Comparison of ENCODE assay signal across 13 cellular contexts in the genomic region with DNA sequence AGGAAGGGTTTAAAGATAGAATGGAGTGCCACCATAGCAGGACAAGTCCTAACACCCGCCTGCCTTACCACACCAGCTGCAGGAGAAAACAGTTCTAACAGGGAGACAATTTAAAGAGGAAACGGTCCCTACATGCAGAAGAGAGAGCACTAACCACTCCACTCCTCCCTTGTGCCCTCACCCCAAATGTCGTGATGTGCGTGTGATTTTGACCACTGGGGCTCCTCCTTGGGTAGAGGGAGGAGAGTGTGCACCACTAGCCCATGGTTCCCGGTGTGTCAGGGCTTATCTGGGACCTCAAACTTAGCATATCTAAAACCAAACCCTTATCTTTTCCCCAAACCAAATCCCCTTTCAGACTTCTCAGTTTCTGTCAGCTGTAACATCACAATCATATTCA.
DNase-seq lines count a peak whose midpoint lies in the region; ATAC-seq and TF ChIP-seq lines count a peak whose summit lies in the region.
"Had no signal": no experiment of that assay in that cellular context is flagged by ENCODE, and none has a peak within 500 bp of the region (broad histone marks: within the 10 kb centered on the region; RNA-seq: fewer than 3 reads in every experiment).

No MANE protein-coding gene starts in this region.

- H3K27me3 Mint-ChIP-seq in stimulated activated naive CD8-positive, alpha-beta T cell treated with anti-CD3 and anti-CD28 coated beads, Interleukin-15, amount 100 ng/mL, for 72 hours = peaks cover 7% of the 10 kb centered on the region

- no peaks in the 10 kb centered on the region for H3K9me3 ChIP-seq in adrenal gland (replicated peaks in 1 of 3)
- H3K9me3 ChIP-seq: tibial nerve had no signal

- H3K4me3 ChIP-seq in dorsolateral prefrontal cortex = no peak overlapping the region
- no peak overlapping the region for H3K4me3 ChIP-seq in adrenal gland
- H3K4me3 ChIP-seq: tibial nerve had no signal

- H3K4me3 Mint-ChIP-seq in stimulated activated naive CD8-positive, alpha-beta T cell treated with anti-CD3 and anti-CD28 coated beads, Interleukin-15, amount 100 ng/mL, for 72 hours = no peak overlapping the region
- H3K4me3 Mint-ChIP-seq: activated naive CD8-positive, alpha-beta T cell treated with anti-CD3 and anti-CD28 coated beads for 36 hours; T-helper 17 cell had no signal

- H3K27ac Mint-ChIP-seq in stimulated activated naive CD8-positive, alpha-beta T cell treated with anti-CD3 and anti-CD28 coated beads, Interleukin-15, amount 100 ng/mL, for 72 hours = no peak overlapping the region
- H3K27ac Mint-ChIP-seq: activated naive CD8-positive, alpha-beta T cell treated with anti-CD3 and anti-CD28 coated beads for 36 hours; T-helper 17 cell had no signal

- no peaks in the 10 kb centered on the region for H3K4me1 Mint-ChIP-seq in stimulated activated naive CD8-positive, alpha-beta T cell treated with anti-CD3 and anti-CD28 coated beads, Interleukin-15, amount 100 ng/mL, for 72 hours
- H3K4me1 Mint-ChIP-seq: activated naive CD8-positive, alpha-beta T cell treated with anti-CD3 and anti-CD28 coated beads for 36 hours; T-helper 17 cell had no signal

- TF ChIP-seq POLR2A in adrenal gland (IDR thresholded peaks at IDR 0.05) = no peak

- WGBS in adrenal gland, 4 donors = 79 to 83% (median 81%) methylated on average over 5 of the region's 5 CpGs

- ATAC-seq in GM19468 (IDR thresholded peaks at IDR 0.05; ENCODE audit: extremely low read depth, unreplicated experiment) (peak; percentile 35), HG02885 (IDR thresholded peaks at IDR 0.05; ENCODE audit: poor library complexity, unreplicated experiment) (peak; percentile 66), HG03575 (IDR thresholded peaks at IDR 0.05; ENCODE audit: extremely low read depth, insufficient number of reproducible peaks, low FRiP score, unreplicated experiment) (peak; percentile 31)
- ATAC-seq in stimulated activated naive CD8-positive, alpha-beta T cell treated with anti-CD3 and anti-CD28 coated beads, Interleukin-15, amount 100 ng/mL, for 72 hours = no peak
- ATAC-seq: T-helper 17 cell had no signal

- no peak overlapping the region for H3K27ac ChIP-seq in dorsolateral prefrontal cortex
- no peak overlapping the region for H3K27ac ChIP-seq in adrenal gland
- H3K27ac ChIP-seq: tibial nerve had no signal

- peaks cover 0 to 8% of the 10 kb centered on the region in 2 donors for H3K9me3 Mint-ChIP-seq in stimulated activated naive CD8-positive, alpha-beta T cell treated with anti-CD3 and anti-CD28 coated beads, Interleukin-15, amount 100 ng/mL, for 72 hours

- TF ChIP-seq CTCF in GM13977 (IDR thresholded peaks at IDR 0.05; ENCODE audit: extremely low read depth, insufficient read depth, missing control alignments) (no peak), dorsolateral prefrontal cortex (IDR thresholded peaks at IDR 0.05 in 54 of 56, conservative IDR thresholded peaks at IDR 0.05 in 2 of 56; ENCODE audit: low read depth in 1 of 56, partially characterized antibody in 56 of 56) (no peak), adrenal gland (IDR thresholded peaks at IDR 0.05) (no peak)

- H3K36me3 ChIP-seq in adrenal gland (replicated peaks in 1 of 2) = no peaks in the 10 kb centered on the region
- H3K36me3 ChIP-seq: tibial nerve had no signal

- H3K4me1 ChIP-seq in adrenal gland (replicated peaks in 1 of 2) = no peaks in the 10 kb centered on the region
- H3K4me1 ChIP-seq: tibial nerve had no signal

- in situ Hi-C loops in GM13977 (cut with MboI; ENCODE audit: low pct_unique_long_range_greater_than_20kb, low sequenced_read_pairs, unreplicated experiment) = no loop called here

- intact Hi-C loops in dorsolateral prefrontal cortex (cut with DNase I) (loop anchor here in 1 of 2 donors (10.0 kb wide), 2 partner anchors 60 to 120 kb away; no protein-coding TSS in a partner anchor), adrenal gland (cut with DNase I) (no loop called here)

- no peaks in the 10 kb centered on the region for H3K27me3 ChIP-seq in dorsolateral prefrontal cortex
- no peaks in the 10 kb centered on the region for H3K27me3 ChIP-seq in adrenal gland
- H3K27me3 ChIP-seq: tibial nerve had no signal

- peak; percentile 7 for DNase-seq in GM13977 (ENCODE audit: low spot score)
- no peak for DNase-seq in dorsolateral prefrontal cortex
- DNase-seq in NCI-H446 treated with DMSO at 0.1 percent for 48 hours (lab: John Stamatoyannopoulos, UW) = no peak
- DNase-seq in adrenal gland = no peak
- no peak for DNase-seq in stimulated activated naive CD8-positive, alpha-beta T cell treated with anti-CD3 and anti-CD28 coated beads, Interleukin-15, amount 100 ng/mL, for 72 hours
- DNase-seq: activated naive CD8-positive, alpha-beta T cell treated with anti-CD3 and anti-CD28 coated beads for 36 hours; kidney; NCI-H1694; T-helper 17 cell had no signal
